ENCODE assay signal across 23 cellular contexts in the genomic region with DNA sequence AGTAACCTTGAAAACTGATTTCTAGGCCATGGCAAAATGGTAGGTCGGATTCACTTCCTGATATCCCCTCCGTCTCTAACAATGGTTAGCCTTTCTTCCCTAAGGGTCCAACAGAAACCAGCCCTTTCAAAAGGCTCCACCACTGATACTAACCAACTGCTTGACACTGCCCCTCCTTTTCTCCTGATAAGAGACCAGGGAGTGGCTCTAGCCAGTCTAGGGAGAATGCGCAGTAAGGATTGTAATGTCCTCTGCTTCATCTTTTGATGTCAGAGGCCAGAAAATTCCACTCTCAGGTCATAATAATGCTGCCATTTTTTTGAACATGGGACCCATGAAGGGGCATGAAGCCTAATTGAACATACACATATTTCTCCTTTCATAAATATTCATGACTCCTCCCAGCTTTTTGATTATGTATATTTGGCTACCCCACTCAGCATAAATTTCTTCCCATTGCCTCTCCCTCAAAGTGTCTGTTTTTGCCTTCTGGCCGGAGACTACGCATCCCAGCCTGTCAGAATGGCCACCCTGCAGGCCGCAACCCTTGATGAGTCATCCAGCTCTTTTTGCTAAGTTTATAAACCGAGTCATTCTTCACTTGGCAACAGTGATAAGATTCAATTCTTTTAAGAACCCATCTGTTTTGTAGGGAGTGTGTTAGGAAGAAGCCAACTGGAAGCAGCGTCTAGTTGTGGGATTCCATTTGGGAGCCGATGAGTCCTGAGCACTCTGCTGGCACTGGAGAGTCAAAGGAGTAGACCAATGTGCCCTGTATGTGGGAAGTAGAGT.
A peak's percentile ranks its signal among the peaks of the same experiment; 100 is the strongest.
DNase-seq lines count a peak whose midpoint lies in the region; ATAC-seq, FAIRE-seq and TF ChIP-seq lines count a peak whose summit lies in the region.
"Had no signal": no experiment of that assay in that cellular context is flagged by ENCODE, and none has a peak within 500 bp of the region (broad histone marks: within the 10 kb centered on the region; RNA-seq: fewer than 3 reads in every experiment).

No MANE protein-coding gene starts in this region.

- no peak overlapping the region for H3K4me3 Mint-ChIP-seq in MCF 10A (ENCODE audit: unreplicated experiment)
- H3K4me3 Mint-ChIP-seq in astrocyte (ENCODE audit: unreplicated experiment): no peak overlapping the region
- H3K4me3 Mint-ChIP-seq: activated naive CD8-positive, alpha-beta T cell; CD14-positive monocyte; stimulated activated memory B cell treated with anti-CD40 and anti-IgM and Interleukin-4, amounts not matched to agents 10 μg/mL and 1 μg/mL and 100 μg/mL, for 72 hours had no signal

- H3K4me1 ChIP-seq in breast epithelium (no peaks in the 10 kb centered on the region), astrocyte (ENCODE audit: insufficient read depth, low read length) (no peaks in the 10 kb centered on the region), gastroesophageal sphincter (peaks cover 0 to 9% (median 0%) of the 10 kb centered on the region in 3 donors)
- H3K4me1 ChIP-seq: tibial nerve had no signal

- no peak overlapping the region for H3K27ac Mint-ChIP-seq in MCF 10A (ENCODE audit: low read depth, unreplicated experiment)
- H3K27ac Mint-ChIP-seq in astrocyte (ENCODE audit: unreplicated experiment): peak overlapping the region; percentile 42
- H3K27ac Mint-ChIP-seq: activated naive CD8-positive, alpha-beta T cell; CD14-positive monocyte; stimulated activated memory B cell treated with anti-CD40 and anti-IgM and Interleukin-4, amounts not matched to agents 10 μg/mL and 1 μg/mL and 100 μg/mL, for 72 hours had no signal

- no peak for TF ChIP-seq EP300 in gastroesophageal sphincter (IDR thresholded peaks at IDR 0.05)

- no TSS peak for BruUV-seq in MCF 10A (replicated peaks; lab: Mats Ljungman, UMichigan)

- H3K36me3 Mint-ChIP-seq in MCF 10A (ENCODE audit: insufficient read depth, unreplicated experiment): peaks cover 6% of the 10 kb centered on the region
- H3K36me3 Mint-ChIP-seq in astrocyte (ENCODE audit: low read depth, unreplicated experiment): no peaks in the 10 kb centered on the region
- H3K36me3 Mint-ChIP-seq: activated naive CD8-positive, alpha-beta T cell; CD14-positive monocyte; stimulated activated memory B cell treated with anti-CD40 and anti-IgM and Interleukin-4, amounts not matched to agents 10 μg/mL and 1 μg/mL and 100 μg/mL, for 72 hours had no signal

- H3K4me1 Mint-ChIP-seq in MCF 10A (ENCODE audit: insufficient read depth, unreplicated experiment) (peaks cover 5% of the 10 kb centered on the region), astrocyte (ENCODE audit: low read depth, unreplicated experiment) (peaks cover 6% of the 10 kb centered on the region)
- H3K4me1 Mint-ChIP-seq: CD14-positive monocyte; stimulated activated memory B cell treated with anti-CD40 and anti-IgM and Interleukin-4, amounts not matched to agents 10 μg/mL and 1 μg/mL and 100 μg/mL, for 72 hours had no signal

- H3K27me3 ChIP-seq in breast epithelium (no peaks in the 10 kb centered on the region), astrocyte (ENCODE audit: insufficient read depth, low read length) (no peaks in the 10 kb centered on the region), gastroesophageal sphincter (no peaks in the 10 kb centered on the region)
- H3K27me3 ChIP-seq: tibial nerve had no signal

- TF ChIP-seq POLR2A in breast epithelium (IDR thresholded peaks at IDR 0.05) (no peak), gastroesophageal sphincter (IDR thresholded peaks at IDR 0.05) (no peak)

- no peaks in the 10 kb centered on the region for H4K20me1 ChIP-seq in astrocyte (ENCODE audit: insufficient read depth, low read length)

- H3K4me3 ChIP-seq in breast epithelium: no peak overlapping the region
- H3K4me3 ChIP-seq in astrocyte (ENCODE audit: insufficient read depth, low read depth, low read length): no peak overlapping the region
- no peak overlapping the region for H3K4me3 ChIP-seq in gastroesophageal sphincter
- H3K4me3 ChIP-seq: tibial nerve had no signal

- no peaks in the 10 kb centered on the region for H3K9me3 ChIP-seq in breast epithelium
- H3K9me3 ChIP-seq in astrocyte (ENCODE audit: insufficient read depth, low read depth, low read length): no peaks in the 10 kb centered on the region
- H3K9me3 ChIP-seq in gastroesophageal sphincter: no peaks in the 10 kb centered on the region

- no peaks in the 10 kb centered on the region for H3K9me3 Mint-ChIP-seq in MCF 10A (ENCODE audit: unreplicated experiment)
- H3K9me3 Mint-ChIP-seq in astrocyte (ENCODE audit: unreplicated experiment): peaks cover 1% of the 10 kb centered on the region

- TF ChIP-seq CTCF in MCF 10A (IDR thresholded peaks at IDR 0.05; ENCODE audit: unreplicated experiment) (no peak), breast epithelium (IDR thresholded peaks at IDR 0.05) (no peak), astrocyte (IDR thresholded peaks at IDR 0.05; ENCODE audit: insufficient read depth, low read depth, low read length) (no peak), gastroesophageal sphincter (IDR thresholded peaks at IDR 0.05) (no peak)

- no peak overlapping the region for H3K9ac ChIP-seq in astrocyte (ENCODE audit: low read length)

- ATAC-seq in gastroesophageal sphincter (peak; percentile 55), left lobe of liver (no peak), GM19351 (IDR thresholded peaks at IDR 0.05; ENCODE audit: unreplicated experiment) (no peak)
- ATAC-seq: activated CD4-positive, CD25-positive, alpha-beta regulatory T cell treated with anti-CD3 and anti-CD28 coated beads, Interleukin-2, amount 50 U/mL, for 24 hours; right cardiac atrium; stimulated activated memory B cell treated with anti-CD40 and anti-IgM and Interleukin-4, amounts not matched to agents 10 μg/mL and 1 μg/mL and 100 μg/mL, for 72 hours had no signal

- CTCF ChIA-PET in MCF 10A (lab: Yijun Ruan, JAX): interaction anchor here (0.6 to 1.4 kb wide), 3 partner anchors 7 to 77 kb away, joined by 3 to 4 read pairs (median 3); no protein-coding TSS in a partner anchor

- WGBS in gastroesophageal sphincter (ENCODE audit: low coverage in 1 of 2), 2 donors: 39 to 55% methylated on average over 5 to 9 of the region's 9 CpGs

- H3K27ac ChIP-seq in breast epithelium (no peak overlapping the region), astrocyte (ENCODE audit: low read depth, low read length) (no peak overlapping the region), gastroesophageal sphincter (peak overlapping the region in 3 of 4 donors; percentile 21 to 52 (median 29))
- H3K27ac ChIP-seq: 22Rv1, tibial nerve had no signal

- POLR2A ChIA-PET in MCF 10A (lab: Yijun Ruan, JAX): no interaction called here

- H3K36me3 ChIP-seq in breast epithelium: no peaks in the 10 kb centered on the region
- H3K36me3 ChIP-seq in astrocyte (ENCODE audit: insufficient read depth, low read length): no peaks in the 10 kb centered on the region
- H3K36me3 ChIP-seq in gastroesophageal sphincter: no peaks in the 10 kb centered on the region
- H3K36me3 ChIP-seq: tibial nerve had no signal

- DNase-seq in MCF 10A (ENCODE audit: unreplicated experiment) (peak; percentile 22), breast epithelium (ENCODE audit: low spot score in 2 of 2) (no peak), astrocyte (ENCODE audit: low read depth) (peak; percentile 97), stromal cell of bone marrow (ENCODE audit: low read depth) (peak; percentile 56), T1000 (lab: John Stamatoyannopoulos, UW) (no peak), left lobe of liver (ENCODE audit: low spot score) (no peak)
- DNase-seq: central memory CD4-positive, alpha-beta T cell; DMS53; effector memory CD4-positive, alpha-beta T cell; NCI-H1105 treated with DMSO at 0.1 percent for 48 hours; NCI-H69; nucleus accumbens; right cardiac atrium; T-helper 9 cell had no signal

- FAIRE-seq in astrocyte (lab: Jason Lieb, UNC): peak; percentile 47
- FAIRE-seq: H54 had no signal

- peak overlapping the region; percentile 41 for H3K4me2 ChIP-seq in astrocyte (ENCODE audit: low read length)

- intact Hi-C loops in MCF 10A (cut with micrococcal nuclease): no loop called here
- intact Hi-C loops in breast epithelium (cut with DNase I; ENCODE audit: low total_unique reads): no loop called here

- H3K27me3 Mint-ChIP-seq in MCF 10A (ENCODE audit: insufficient read depth, unreplicated experiment) (no peaks in the 10 kb centered on the region), astrocyte (ENCODE audit: low read depth, unreplicated experiment) (no peaks in the 10 kb centered on the region)
- H3K27me3 Mint-ChIP-seq: stimulated activated memory B cell treated with anti-CD40 and anti-IgM and Interleukin-4, amounts not matched to agents 10 μg/mL and 1 μg/mL and 100 μg/mL, for 72 hours had no signal

- no peaks in the 10 kb centered on the region for H3K79me2 ChIP-seq in astrocyte (ENCODE audit: insufficient read depth, low read length)

- H2AFZ ChIP-seq in astrocyte (ENCODE audit: low read depth, low read length): peak overlapping the region; percentile 35

Comparison
In these comparisons a context has a peak if more than half of its experiments do, and no peak if none do; other contexts are left out.
1. DNase-seq: peak in MCF 10A (single experiment), astrocyte (single experiment) and stromal cell of bone marrow (single experiment); none in breast epithelium (0 of 2), T1000 (single experiment) and left lobe of liver (single experiment).
2. H3K27ac ChIP-seq: peak in gastroesophageal sphincter (3 of 4); none in breast epithelium (0 of 2) and astrocyte (single experiment).